ENCODE assay signal across 20 cellular contexts in genomic region chrX:108516184-108516583, GRCh38.
DNase-seq lines count a peak whose midpoint lies in the region; ATAC-seq, FAIRE-seq and TF ChIP-seq lines count a peak whose summit lies in the region.
"Had no signal": no experiment of that assay in that cellular context is flagged by ENCODE, and none has a peak within 500 bp of the region (broad histone marks: within the 10 kb centered on the region; RNA-seq: fewer than 3 reads in every experiment).

No MANE protein-coding gene starts in this region.

- H3K27ac Mint-ChIP-seq in mesothelial cell of epicardium, result peak overlapping the region; percentile 81
- H3K27ac Mint-ChIP-seq: activated naive CD4-positive, alpha-beta T cell treated with anti-CD3 and anti-CD28 coated beads, Interleukin-2, amount 50 U/mL, for 72 hours had no signal

- ATAC-seq in RWPE2 (ENCODE audit: low read depth), result 0 out of 3 replicates have a peak, but pooled peaks have one; percentile 31
- ATAC-seq: activated naive CD4-positive, alpha-beta T cell treated with anti-CD3 and anti-CD28 coated beads, Interleukin-2, amount 50 U/mL, for 72 hours had no signal

- no peaks in the 10 kb centered on the region for H3K9me2 ChIP-seq in GM23248 (ENCODE audit: insufficient read depth)

- 21 to 23% methylated on average over 2 of the region's 2 CpGs for WGBS in GM23248 (ENCODE audit: low coverage in 1 of 2, low lambda C conversion rate in 2 of 2, missing lambda C conversion rate in 2 of 2), 2 experiments

- no peak overlapping the region for H3K4me3 ChIP-seq in GM23248
- H3K4me3 ChIP-seq in RWPE2 (ENCODE audit: severe bottlenecking), result no peak overlapping the region
- no peak overlapping the region for H3K4me3 ChIP-seq in endothelial cell of umbilical vein (replicated peaks in 1 of 3; ENCODE audit: insufficient read depth in 1 of 3, low read depth in 1 of 3, low read length in 3 of 3)
- H3K4me3 ChIP-seq in kidney (ENCODE audit: low read length in 2 of 2), result no peak overlapping the region
- H3K4me3 ChIP-seq: BLaER1 treated with 17β-estradiol and CSF1 and Interleukin-3, amounts not matched to agents 10 nM and 100 nM; testis had no signal

- H2AFZ ChIP-seq in GM23248, result peak overlapping the region; percentile 63; the same call in 1 of the 2 replicates
- no peak overlapping the region for H2AFZ ChIP-seq in endothelial cell of umbilical vein (ENCODE audit: low read depth, low read length)

- H3K9me3 ChIP-seq in GM23248 (ENCODE audit: low read depth) (no peaks in the 10 kb centered on the region), RWPE2 (ENCODE audit: severe bottlenecking) (no peaks in the 10 kb centered on the region), endothelial cell of umbilical vein (replicated peaks; ENCODE audit: control insufficient read depth, insufficient read depth, low read length) (no peaks in the 10 kb centered on the region), kidney (ENCODE audit: control insufficient read depth in 1 of 2, low read length in 2 of 2) (no peaks in the 10 kb centered on the region)
- H3K9me3 ChIP-seq: testis had no signal

- H3K4me1 ChIP-seq in GM23248 (ENCODE audit: insufficient read depth), result no peaks in the 10 kb centered on the region; the same call in 1 of the 2 replicates
- peaks cover 11% of the 10 kb centered on the region for H3K4me1 ChIP-seq in RWPE2 (ENCODE audit: insufficient read depth, poor library complexity, severe bottlenecking)
- no peaks in the 10 kb centered on the region for H3K4me1 ChIP-seq in endothelial cell of umbilical vein (ENCODE audit: control insufficient read depth, extremely low read depth, insufficient read depth, low read length)
- H3K4me1 ChIP-seq in kidney (ENCODE audit: control insufficient read depth in 1 of 2, insufficient read depth in 1 of 2, low read depth in 1 of 2, low read length in 2 of 2), result no peaks in the 10 kb centered on the region
- H3K4me1 ChIP-seq: BLaER1 treated with 17β-estradiol and CSF1 and Interleukin-3, amounts not matched to agents 10 nM and 100 nM; testis had no signal

- H3K9me3 Mint-ChIP-seq in mesothelial cell of epicardium, result peaks cover 14% of the 10 kb centered on the region
- H3K9me3 Mint-ChIP-seq: activated naive CD4-positive, alpha-beta T cell treated with anti-CD3 and anti-CD28 coated beads, Interleukin-2, amount 50 U/mL, for 72 hours had no signal

- FAIRE-seq in endothelial cell of umbilical vein (lab: Jason Lieb, UNC) (no peak), kidney (lab: Jason Lieb, UNC) (no peak), frontal cortex (lab: Jason Lieb, UNC) (no peak)
- FAIRE-seq: endometrium, GM18507 had no signal

- no peak overlapping the region for H3K4me2 ChIP-seq in GM23248 (ENCODE audit: unreplicated experiment)
- no peak overlapping the region for H3K4me2 ChIP-seq in endothelial cell of umbilical vein (ENCODE audit: insufficient read depth, low read length)
- H3K4me2 ChIP-seq: BLaER1 treated with 17β-estradiol and CSF1 and Interleukin-3, amounts not matched to agents 10 nM and 100 nM had no signal

- H3K27me3 ChIP-seq in GM23248 (replicated peaks; ENCODE audit: insufficient read depth), result no peaks in the 10 kb centered on the region
- no peaks in the 10 kb centered on the region for H3K27me3 ChIP-seq in RWPE2 (ENCODE audit: insufficient read depth, poor library complexity, severe bottlenecking)
- H3K27me3 ChIP-seq in endothelial cell of umbilical vein (ENCODE audit: control insufficient read depth in 2 of 2, insufficient read depth in 2 of 2, low read length in 2 of 2), result no peaks in the 10 kb centered on the region
- H3K27me3 ChIP-seq: testis had no signal

- H3K36me3 ChIP-seq in GM23248 (ENCODE audit: low read depth), result no peaks in the 10 kb centered on the region
- 0 out of 2 replicates have a peak, but pooled peaks cover 3% of the 10 kb centered on the region for H3K36me3 ChIP-seq in RWPE2 (ENCODE audit: low read depth)
- no peaks in the 10 kb centered on the region for H3K36me3 ChIP-seq in endothelial cell of umbilical vein (ENCODE audit: control insufficient read depth in 2 of 2, extremely low read depth in 1 of 2, insufficient read depth in 2 of 2, low read length in 2 of 2)
- H3K36me3 ChIP-seq in kidney (ENCODE audit: control insufficient read depth in 1 of 2, insufficient read depth in 2 of 2, low read length in 2 of 2), result no peaks in the 10 kb centered on the region
- H3K36me3 ChIP-seq: BLaER1 treated with 17β-estradiol and CSF1 and Interleukin-3, amounts not matched to agents 10 nM and 100 nM had no signal

- CTCF ChIA-PET in endothelial cell of umbilical vein (lab: Charles Lee), result interaction anchor here (0.8 kb wide), 1 partner anchor 61 kb away, joined by 3 read pairs; no protein-coding TSS in a partner anchor

- intact Hi-C loops in endothelial cell of umbilical vein (cut with micrococcal nuclease) (no loop called here), kidney (cut with DNase I) (no loop called here)

- no peak overlapping the region for H3K27ac ChIP-seq in GM23248
- peak overlapping the region; percentile 13 for H3K27ac ChIP-seq in RWPE2 (ENCODE audit: poor library complexity, severe bottlenecking)
- no peak overlapping the region for H3K27ac ChIP-seq in endothelial cell of umbilical vein (ENCODE audit: insufficient read depth, low read depth, low read length)
- no peak overlapping the region for H3K27ac ChIP-seq in kidney (ENCODE audit: low read depth in 2 of 2, low read length in 2 of 2)
- H3K27ac ChIP-seq: BLaER1 treated with 17β-estradiol and CSF1 and Interleukin-3, amounts not matched to agents 10 nM and 100 nM; testis had no signal

- TF ChIP-seq CTCF in RWPE2 (IDR thresholded peaks at IDR 0.05; ENCODE audit: poor library complexity, severe bottlenecking) (no peak), endothelial cell of umbilical vein (IDR thresholded peaks at IDR 0.05; ENCODE audit: extremely low read depth in 1 of 2, insufficient read depth in 1 of 2, low read depth in 1 of 2, low read length in 2 of 2) (no peak), mesothelial cell of epicardium (IDR thresholded peaks at IDR 0.05; ENCODE audit: unreplicated experiment) (no peak), kidney (IDR thresholded peaks at IDR 0.05; ENCODE audit: borderline replicate concordance, extremely low read depth, insufficient read depth) (no peak)

- H3K4me1 Mint-ChIP-seq in mesothelial cell of epicardium, result peaks cover 22% of the 10 kb centered on the region

- H3K27me3 Mint-ChIP-seq in mesothelial cell of epicardium (ENCODE audit: low read depth), result no peaks in the 10 kb centered on the region

- dilution Hi-C loops in endothelial cell of umbilical vein (cut with MboI; ENCODE audit: extremely low pct_ligation_motif_present, low sequenced_read_pairs), result no loop called here

- H3K4me3 Mint-ChIP-seq in mesothelial cell of epicardium, result no peak overlapping the region

- no peaks in the 10 kb centered on the region for H3F3A ChIP-seq in GM23248 (ENCODE audit: insufficient read depth)

- TF ChIP-seq POLR2A in endothelial cell of umbilical vein (IDR thresholded peaks at IDR 0.05; ENCODE audit: low read depth, low read length), result no peak

- POLR2A ChIA-PET in endothelial cell of umbilical vein (lab: Charles Lee), result no interaction called here

- peaks cover 28% of the 10 kb centered on the region for H3K36me3 Mint-ChIP-seq in mesothelial cell of epicardium
- H3K36me3 Mint-ChIP-seq: activated naive CD4-positive, alpha-beta T cell treated with anti-CD3 and anti-CD28 coated beads, Interleukin-2, amount 50 U/mL, for 72 hours had no signal

- H3K9ac ChIP-seq in GM23248 (no peak overlapping the region), endothelial cell of umbilical vein (replicated peaks; ENCODE audit: extremely low read depth, insufficient read depth, low read length) (no peak overlapping the region), kidney (ENCODE audit: low read length in 2 of 2) (no peak overlapping the region)
- H3K9ac ChIP-seq: BLaER1 treated with 17β-estradiol and CSF1 and Interleukin-3, amounts not matched to agents 10 nM and 100 nM had no signal

- no TSS peak for BruUV-seq in endothelial cell of umbilical vein (replicated peaks; lab: Mats Ljungman, UMichigan)

- no peaks in the 10 kb centered on the region for H3K9me1 ChIP-seq in endothelial cell of umbilical vein (replicated peaks; ENCODE audit: control insufficient read depth, extremely low read depth, insufficient read depth, low read length)

- in situ Hi-C loops in GM23248 (cut with MboI), result no loop called here

- H3K79me2 ChIP-seq in GM23248 (ENCODE audit: insufficient read depth) (no peaks in the 10 kb centered on the region), endothelial cell of umbilical vein (ENCODE audit: control insufficient read depth, insufficient read depth, low read length) (no peaks in the 10 kb centered on the region)

- H4K20me1 ChIP-seq in GM23248 (ENCODE audit: insufficient read depth), result no peaks in the 10 kb centered on the region
- H4K20me1 ChIP-seq in endothelial cell of umbilical vein (replicated peaks; ENCODE audit: control insufficient read depth, extremely low read depth, insufficient read depth, low read length), result no peaks in the 10 kb centered on the region
- H4K20me1 ChIP-seq: BLaER1 treated with 17β-estradiol and CSF1 and Interleukin-3, amounts not matched to agents 10 nM and 100 nM had no signal

- peak; percentile 6 for DNase-seq in GM23248
- DNase-seq in RWPE2 (ENCODE audit: low spot score), result no peak
- peak; percentile 45 for DNase-seq in endothelial cell of umbilical vein (ENCODE audit: low read depth, low spot score)
- DNase-seq in mesothelial cell of epicardium (ENCODE audit: low spot score in 2 of 2, unreplicated experiment in 2 of 2), result no peak
- DNase-seq in kidney, result no peak
- no peak for DNase-seq in frontal cortex (ENCODE audit: low spot score in 2 of 2)
- DNase-seq in SKM-1 (lab: John Stamatoyannopoulos, UW; ENCODE audit: unreplicated experiment), result no peak
- no peak for DNase-seq in midbrain (lab: John Stamatoyannopoulos, UW)
- DNase-seq: activated CD4-positive, alpha-beta T cell treated with anti-CD3 and anti-CD28 coated beads, Interleukin-2, amount 50 U/mL, for 48 hours; activated T-cell treated with anti-CD3 and anti-CD28 coated beads, Interleukin-2, amount 50 U/mL, for 48 hours; cerebellar nuclear complex; DMS53; NCI-H2107; stimulated activated CD4-positive, alpha-beta T cell treated with anti-CD3 and anti-CD28 coated beads, Interleukin-4, amount 100 ng/mL, for 4 hours; SW 1271; testis had no signal

TF ChIP-seq in endothelial cell of umbilical vein, 7 proteins besides CTCF, POLR2A, EP300 and RAD21 (continues in another document):
- TF ChIP-seq JUN (IDR thresholded peaks at IDR 0.05; ENCODE audit: borderline replicate concordance, insufficient read depth, insufficient read length, low read depth), result no peak
- TF ChIP-seq MYC (IDR thresholded peaks at IDR 0.05; ENCODE audit: low read depth, low read length), result no peak
- no peak for TF ChIP-seq MAX (IDR thresholded peaks at IDR 0.05; ENCODE audit: insufficient read depth, insufficient read length)
- TF ChIP-seq GATA2 (IDR thresholded peaks at IDR 0.05; ENCODE audit: insufficient read depth, insufficient read length, low read depth, low read length), result no peak
- no peak for TF ChIP-seq EZH2 (IDR thresholded peaks at IDR 0.05; ENCODE audit: borderline replicate concordance, low read depth, low read length, severe bottlenecking)
- TF ChIP-seq POLR2AphosphoS5 (IDR thresholded peaks at IDR 0.05; ENCODE audit: insufficient read depth, low read depth, low read length), result no peak

Comparison
In these comparisons a context has a peak if more than half of its experiments do, and no peak if none do; other contexts are left out.
1. DNase-seq: peak in GM23248 (single experiment) and endothelial cell of umbilical vein (single experiment); none in RWPE2 (single experiment), mesothelial cell of epicardium (0 of 2), kidney (single experiment), frontal cortex (0 of 2), SKM-1 (single experiment) and midbrain (single experiment).